9 cellular contexts compared by ENCODE assay signal in genomic region chr12:128259556-128260070, GRCh38. TPM values are rescaled to one million over a fixed set of nuclear protein-coding genes. Genes with fewer than 3 reads are reported as not detected.
A peak's percentile ranks its signal among the peaks of the same experiment; 100 is the strongest.
DNase-seq lines count a peak whose midpoint lies in the region; ATAC-seq and TF ChIP-seq lines count a peak whose summit lies in the region.
"Had no signal": no experiment of that assay in that cellular context is flagged by ENCODE, and none has a peak within 500 bp of the region (broad histone marks: within the 10 kb centered on the region; RNA-seq: fewer than 3 reads in every experiment).

No MANE protein-coding gene starts in this region.

- no peak overlapping the region for H3K27ac ChIP-seq in brain microvascular endothelial cell
- no peak overlapping the region for H3K27ac ChIP-seq in right lobe of liver

- H3K27me3 ChIP-seq in brain microvascular endothelial cell (replicated peaks): no peaks in the 10 kb centered on the region
- peaks cover 0 to 4% of the 10 kb centered on the region in 2 donors for H3K27me3 ChIP-seq in right lobe of liver

- 9% methylated on average over 5 of the region's 5 CpGs for WGBS in right lobe of liver (ENCODE audit: insufficient coverage, low coverage, low lambda C conversion rate, missing lambda C conversion rate)

- no peak for TF ChIP-seq POLR2A in right lobe of liver (IDR thresholded peaks at IDR 0.05)

- H3K9me3 ChIP-seq in right lobe of liver: no peaks in the 10 kb centered on the region

- TF ChIP-seq CTCF in brain microvascular endothelial cell (IDR thresholded peaks at IDR 0.05; ENCODE audit: low read depth, low read length, missing control alignments): peak; percentile 52
- peak; percentile 40 to 69 (median 62) for TF ChIP-seq CTCF in right lobe of liver (IDR thresholded peaks at IDR 0.05)

- no peaks in the 10 kb centered on the region for H3K36me3 ChIP-seq in brain microvascular endothelial cell (replicated peaks)
- no peaks in the 10 kb centered on the region for H3K36me3 ChIP-seq in right lobe of liver

- H3K4me3 ChIP-seq in brain microvascular endothelial cell (ENCODE audit: low read depth, low read length) (no peak overlapping the region), right lobe of liver (no peak overlapping the region)

- intact Hi-C loops in right lobe of liver (cut with DNase I): no loop called here

- DNase-seq in NCI-H1436 (lab: John Stamatoyannopoulos, UW) (peak; percentile 61), NCI-H1436 treated with DMSO at 0.1 percent for 48 hours (lab: John Stamatoyannopoulos, UW) (no peak), NCI-H146 treated with DMSO at 0.1 percent for 48 hours (lab: John Stamatoyannopoulos, UW; ENCODE audit: unreplicated experiment) (peak; percentile 1), brain microvascular endothelial cell (peak; percentile 11), right lobe of liver (no peak), AG08395 (ENCODE audit: low spot score) (no peak)

- peak in 2 of 4 donors; percentile 45 to 47 for ATAC-seq in right lobe of liver
- ATAC-seq in HG03571 (IDR thresholded peaks at IDR 0.05; ENCODE audit: unreplicated experiment): no peak
- no peak for ATAC-seq in GM19452 (IDR thresholded peaks at IDR 0.05; ENCODE audit: unreplicated experiment)

- H3K4me1 ChIP-seq in right lobe of liver: no peaks in the 10 kb centered on the region

- in situ Hi-C loops in brain microvascular endothelial cell (cut with HindIII; ENCODE audit: low pct_ligation_motif_present, low sequenced_read_pairs): no loop called here

RNA-seq across cellular contexts. Expression of gene TMEM132C, which starts 7.4 kb away (rescaled TPM):
- total RNA-seq in right lobe of liver: under 1 TPM in 3 of 6 experiments, not detected in 3; 0.04 to 0.19 (median 0.06) TPM
- total RNA-seq: T-helper 1 cell treated with Interleukin-12 subunit alpha and Interleukin-12 subunit beta and Interleukin-4 antibody, amounts not matched to agents 30 ng/mL and 1 ng/mL, for 36 hours had no signal

Comparison
In these comparisons a context has a peak if more than half of its experiments do, and no peak if none do; other contexts are left out.
1. DNase-seq: peak in NCI-H1436 (single experiment), NCI-H146 treated with DMSO at 0.1 percent for 48 hours (single experiment) and brain microvascular endothelial cell (single experiment); none in NCI-H1436 treated with DMSO at 0.1 percent for 48 hours (single experiment), right lobe of liver (0 of 3) and AG08395 (single experiment).